In genomic region chr17:37710344-37710886, GRCh38 we compare ENCODE assay signal across 1 cellular context.
A peak's percentile ranks its signal among the peaks of the same experiment; 100 is the strongest.
TF ChIP-seq lines count a peak whose summit lies in the region.

No MANE protein-coding gene starts in this region.

TF ChIP-seq in HepG2, 621 proteins besides CTCF, POLR2A, EP300 and RAD21 (continued from another document):
- TF ChIP-seq, protein P1, sequence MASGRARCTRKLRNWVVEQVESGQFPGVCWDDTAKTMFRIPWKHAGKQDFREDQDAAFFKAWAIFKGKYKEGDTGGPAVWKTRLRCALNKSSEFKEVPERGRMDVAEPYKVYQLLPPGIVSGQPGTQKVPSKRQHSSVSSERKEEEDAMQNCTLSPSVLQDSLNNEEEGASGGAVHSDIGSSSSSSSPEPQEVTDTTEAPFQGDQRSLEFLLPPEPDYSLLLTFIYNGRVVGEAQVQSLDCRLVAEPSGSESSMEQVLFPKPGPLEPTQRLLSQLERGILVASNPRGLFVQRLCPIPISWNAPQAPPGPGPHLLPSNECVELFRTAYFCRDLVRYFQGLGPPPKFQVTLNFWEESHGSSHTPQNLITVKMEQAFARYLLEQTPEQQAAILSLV (CRISPR knock-in tag; IDR thresholded peaks at IDR 0.05; ENCODE audit: borderline replicate concordance): no peak
- TF ChIP-seq RAD51 (IDR thresholded peaks at IDR 0.05; ENCODE audit: borderline replicate concordance) (no peak), SSRP1 (CRISPR knock-in tag; IDR thresholded peaks at IDR 0.05) (no peak), RARA (CRISPR knock-in tag; IDR thresholded peaks at IDR 0.05) (peak; percentile 65), ZNF644 (CRISPR knock-in tag; IDR thresholded peaks at IDR 0.05; ENCODE audit: low read depth) (peak; percentile 54; the same call in 1 of the 2 replicates), ZUFSP (CRISPR knock-in tag; IDR thresholded peaks at IDR 0.05; ENCODE audit: borderline replicate concordance) (no peak), EED (CRISPR knock-in tag; IDR thresholded peaks at IDR 0.05) (no peak), HOXD1 (CRISPR knock-in tag; IDR thresholded peaks at IDR 0.05) (no peak), ZBTB7B (CRISPR knock-in tag; IDR thresholded peaks at IDR 0.05) (peak; percentile 30; the same call in 1 of the 2 replicates), NPAS2 (CRISPR knock-in tag; IDR thresholded peaks at IDR 0.05; ENCODE audit: borderline replicate concordance) (no peak), ZFYVE20 (CRISPR knock-in tag; IDR thresholded peaks at IDR 0.05; ENCODE audit: borderline replicate concordance, low read depth) (no peak), ZNF234 (CRISPR knock-in tag; conservative IDR thresholded peaks at IDR 0.05) (no peak), ATF2 (CRISPR knock-in tag; IDR thresholded peaks at IDR 0.05) (0 out of 2 replicates have a peak, but pooled peaks have one; percentile 57), ZNF788 (CRISPR knock-in tag; IDR thresholded peaks at IDR 0.05; ENCODE audit: borderline replicate concordance) (peak; percentile 64; the same call in 1 of the 2 replicates), KDM4B (CRISPR knock-in tag; IDR thresholded peaks at IDR 0.05) (no peak), TP53 (CRISPR knock-in tag; conservative IDR thresholded peaks at IDR 0.05) (no peak), HNRNPLL (IDR thresholded peaks at IDR 0.05; ENCODE audit: low read depth, low read length, poor library complexity, severe bottlenecking) (no peak), ZBTB8A (CRISPR knock-in tag; IDR thresholded peaks at IDR 0.05; ENCODE audit: borderline replicate concordance, low read depth) (no peak), ZFP41 (CRISPR knock-in tag; IDR thresholded peaks at IDR 0.05; ENCODE audit: borderline replicate concordance) (no peak), RXRB (CRISPR knock-in tag; IDR thresholded peaks at IDR 0.05; ENCODE audit: borderline replicate concordance) (peak; percentile 73; the same call in 1 of the 2 replicates), ZNF558 (CRISPR knock-in tag; IDR thresholded peaks at IDR 0.05; ENCODE audit: borderline replicate concordance) (no peak), HOXA7 (CRISPR knock-in tag; IDR thresholded peaks at IDR 0.05) (no peak), ZNF331 (CRISPR knock-in tag; IDR thresholded peaks at IDR 0.05) (peak; percentile 73), KLF15 (CRISPR knock-in tag; IDR thresholded peaks at IDR 0.05; ENCODE audit: borderline replicate concordance) (no peak)
- TF ChIP-seq, protein P2, sequence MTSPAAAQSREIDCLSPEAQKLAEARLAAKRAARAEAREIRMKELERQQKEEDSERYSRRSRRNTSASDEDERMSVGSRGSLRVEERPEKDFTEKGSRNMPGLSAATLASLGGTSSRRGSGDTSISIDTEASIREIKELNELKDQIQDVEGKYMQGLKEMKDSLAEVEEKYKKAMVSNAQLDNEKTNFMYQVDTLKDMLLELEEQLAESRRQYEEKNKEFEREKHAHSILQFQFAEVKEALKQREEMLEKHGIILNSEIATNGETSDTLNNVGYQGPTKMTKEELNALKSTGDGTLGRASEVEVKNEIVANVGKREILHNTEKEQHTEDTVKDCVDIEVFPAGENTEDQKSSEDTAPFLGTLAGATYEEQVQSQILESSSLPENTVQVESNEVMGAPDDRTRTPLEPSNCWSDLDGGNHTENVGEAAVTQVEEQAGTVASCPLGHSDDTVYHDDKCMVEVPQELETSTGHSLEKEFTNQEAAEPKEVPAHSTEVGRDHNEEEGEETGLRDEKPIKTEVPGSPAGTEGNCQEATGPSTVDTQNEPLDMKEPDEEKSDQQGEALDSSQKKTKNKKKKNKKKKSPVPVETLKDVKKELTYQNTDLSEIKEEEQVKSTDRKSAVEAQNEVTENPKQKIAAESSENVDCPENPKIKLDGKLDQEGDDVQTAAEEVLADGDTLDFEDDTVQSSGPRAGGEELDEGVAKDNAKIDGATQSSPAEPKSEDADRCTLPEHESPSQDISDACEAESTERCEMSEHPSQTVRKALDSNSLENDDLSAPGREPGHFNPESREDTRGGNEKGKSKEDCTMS (CRISPR knock-in tag; conservative IDR thresholded peaks at IDR 0.05): no peak
- TF ChIP-seq, protein P3, sequence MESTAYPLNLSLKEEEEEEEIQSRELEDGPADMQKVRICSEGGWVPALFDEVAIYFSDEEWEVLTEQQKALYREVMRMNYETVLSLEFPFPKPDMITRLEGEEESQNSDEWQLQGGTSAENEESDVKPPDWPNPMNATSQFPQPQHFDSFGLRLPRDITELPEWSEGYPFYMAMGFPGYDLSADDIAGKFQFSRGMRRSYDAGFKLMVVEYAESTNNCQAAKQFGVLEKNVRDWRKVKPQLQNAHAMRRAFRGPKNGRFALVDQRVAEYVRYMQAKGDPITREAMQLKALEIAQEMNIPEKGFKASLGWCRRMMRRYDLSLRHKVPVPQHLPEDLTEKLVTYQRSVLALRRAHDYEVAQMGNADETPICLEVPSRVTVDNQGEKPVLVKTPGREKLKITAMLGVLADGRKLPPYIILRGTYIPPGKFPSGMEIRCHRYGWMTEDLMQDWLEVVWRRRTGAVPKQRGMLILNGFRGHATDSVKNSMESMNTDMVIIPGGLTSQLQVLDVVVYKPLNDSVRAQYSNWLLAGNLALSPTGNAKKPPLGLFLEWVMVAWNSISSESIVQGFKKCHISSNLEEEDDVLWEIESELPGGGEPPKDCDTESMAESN (CRISPR knock-in tag; conservative IDR thresholded peaks at IDR 0.05): 0 out of 2 replicates have a peak, but pooled peaks have one; percentile 19
TF ChIP-seq in HepG2: peak in this region for 144.
